ENCODE assay signal across 10 cellular contexts in genomic region chr1:86757272-86757984, GRCh38. TPM values are rescaled to one million over a fixed set of nuclear protein-coding genes. Genes with fewer than 3 reads are reported as not detected.
DNase-seq lines count a peak whose midpoint lies in the region; ATAC-seq and TF ChIP-seq lines count a peak whose summit lies in the region.
"Had no signal": no experiment of that assay in that cellular context is flagged by ENCODE, and none has a peak within 500 bp of the region (broad histone marks: within the 10 kb centered on the region; RNA-seq: fewer than 3 reads in every experiment).

No MANE protein-coding gene starts in this region.

- H3K9me2 ChIP-seq in GM23248 (ENCODE audit: insufficient read depth) (no peaks in the 10 kb centered on the region), hepatocyte (replicated peaks; ENCODE audit: insufficient read depth) (no peaks in the 10 kb centered on the region), OCI-LY7 (ENCODE audit: insufficient read depth, low read length) (no peaks in the 10 kb centered on the region)

- WGBS in GM23248 (ENCODE audit: low coverage in 1 of 2, low lambda C conversion rate in 2 of 2, missing lambda C conversion rate in 2 of 2), 2 experiments = 2% methylated on average over 14 of the region's 14 CpGs
- 79% methylated on average over 14 of the region's 14 CpGs for WGBS in hepatocyte (ENCODE audit: low lambda C conversion rate, missing lambda C conversion rate)

- peak overlapping the region; percentile 61 for H3K9ac ChIP-seq in GM23248
- no peak overlapping the region for H3K9ac ChIP-seq in stomach smooth muscle (ENCODE audit: low read length in 2 of 2)

- peak overlapping the region; percentile 71 for H3K27ac ChIP-seq in GM23248
- H3K27ac ChIP-seq in hepatocyte = peak overlapping the region; percentile 65
- H3K27ac ChIP-seq in stomach smooth muscle (ENCODE audit: low read length) = peak overlapping the region; percentile 46
- no peak overlapping the region for H3K27ac ChIP-seq in OCI-LY7 (ENCODE audit: low read depth, low read length, poor library complexity, severe bottlenecking)

- H3K4me1 Mint-ChIP-seq in activated T-cell treated with anti-CD3 and anti-CD28 coated beads, Interleukin-2, amount 50 U/mL, for 4 hours (ENCODE audit: low read depth) = peaks cover 3% of the 10 kb centered on the region

- peaks cover 15% of the 10 kb centered on the region for H3K4me1 ChIP-seq in GM23248 (ENCODE audit: insufficient read depth)
- H3K4me1 ChIP-seq in hepatocyte (ENCODE audit: insufficient read depth) = peaks cover 14% of the 10 kb centered on the region
- H3K4me1 ChIP-seq in stomach smooth muscle (ENCODE audit: control insufficient read depth, insufficient read depth, low read length) = peaks cover 3% of the 10 kb centered on the region
- peaks cover 43% of the 10 kb centered on the region for H3K4me1 ChIP-seq in OCI-LY7 (ENCODE audit: insufficient read depth, low read length, poor library complexity, severe bottlenecking)

- no peaks in the 10 kb centered on the region for H3K9me3 ChIP-seq in GM23248 (ENCODE audit: low read depth)
- no peaks in the 10 kb centered on the region for H3K9me3 ChIP-seq in hepatocyte (ENCODE audit: low read depth)
- H3K9me3 ChIP-seq in stomach smooth muscle (ENCODE audit: control insufficient read depth in 2 of 2, low read length in 2 of 2) = no peaks in the 10 kb centered on the region
- peaks cover 7% of the 10 kb centered on the region; the same call in 1 of the 2 replicates for H3K9me3 ChIP-seq in OCI-LY7 (ENCODE audit: low read length)

- BruUV-seq in OCI-LY7 (replicated peaks; lab: Mats Ljungman, UMichigan) = no TSS peak

- H3K4me2 ChIP-seq in GM23248 (ENCODE audit: unreplicated experiment) (peak overlapping the region; percentile 72), hepatocyte (peak overlapping the region; percentile 7), OCI-LY7 (ENCODE audit: low read length) (no peak overlapping the region)

- ATAC-seq in activated T-cell treated with anti-CD3 and anti-CD28 coated beads, Interleukin-2, amount 50 U/mL, for 4 hours = no peak
- ATAC-seq: sciatic nerve had no signal

- peaks cover 4% of the 10 kb centered on the region for H3K9me3 Mint-ChIP-seq in activated T-cell treated with anti-CD3 and anti-CD28 coated beads, Interleukin-2, amount 50 U/mL, for 4 hours

- peaks cover 19% of the 10 kb centered on the region for H3F3A ChIP-seq in GM23248 (ENCODE audit: insufficient read depth)

- TF ChIP-seq CTCF in WI38 (IDR thresholded peaks at IDR 0.05; ENCODE audit: low read depth, low read length) (no peak), hepatocyte (IDR thresholded peaks at IDR 0.05; ENCODE audit: poor library complexity) (no peak), OCI-LY7 (conservative IDR thresholded peaks at IDR 0.05; ENCODE audit: low read length) (no peak)

- H4K20me1 ChIP-seq in GM23248 (ENCODE audit: insufficient read depth) = no peaks in the 10 kb centered on the region
- no peaks in the 10 kb centered on the region for H4K20me1 ChIP-seq in hepatocyte (ENCODE audit: insufficient read depth, poor library complexity, severe bottlenecking)
- H4K20me1 ChIP-seq in OCI-LY7 (ENCODE audit: insufficient read depth, low read length) = no peaks in the 10 kb centered on the region

- CTCF ChIA-PET in OCI-LY7 (lab: Charles Lee; ENCODE audit: unreplicated experiment) = no interaction called here

- peak overlapping the region; percentile 60 for H3K4me3 ChIP-seq in GM23248
- 0 out of 2 replicates have a peak overlapping the region, but pooled peaks have one; percentile 5 for H3K4me3 ChIP-seq in WI38 (ENCODE audit: low read depth, low read length)
- no peak overlapping the region for H3K4me3 ChIP-seq in hepatocyte
- H3K4me3 ChIP-seq in stomach smooth muscle (ENCODE audit: low read length in 2 of 2) = peak overlapping the region in 1 of 2 donors; percentile 8
- H3K4me3 ChIP-seq in OCI-LY7 (ENCODE audit: low read depth, low read length, poor library complexity, severe bottlenecking) = no peak overlapping the region

- no peak overlapping the region for H3K4me3 Mint-ChIP-seq in activated T-cell treated with anti-CD3 and anti-CD28 coated beads, Interleukin-2, amount 50 U/mL, for 4 hours
- H3K4me3 Mint-ChIP-seq: IgD-negative memory B cell had no signal

- no peaks in the 10 kb centered on the region for H3K36me3 ChIP-seq in GM23248 (ENCODE audit: low read depth)
- no peaks in the 10 kb centered on the region for H3K36me3 ChIP-seq in hepatocyte (replicated peaks; ENCODE audit: insufficient read depth, low read depth)
- H3K36me3 ChIP-seq in stomach smooth muscle (ENCODE audit: control insufficient read depth in 2 of 2, insufficient read depth in 2 of 2, low read length in 2 of 2) = no peaks in the 10 kb centered on the region
- H3K36me3 ChIP-seq in OCI-LY7 (ENCODE audit: insufficient read depth, low read length) = 0 out of 2 replicates have a peak, but pooled peaks cover 4% of the 10 kb centered on the region

- intact Hi-C loops in OCI-LY7 (cut with micrococcal nuclease; ENCODE audit: unreplicated experiment) = no loop called here

- POLR2A ChIA-PET in OCI-LY7 (lab: Charles Lee) = interaction anchor here (0.7 to 2.0 kb wide), 4 partner anchors 11 to 183 kb away, joined by 3 to 8 read pairs (median 6); no protein-coding TSS in a partner anchor

- DNase-seq in GM23248 (peak; percentile 87), hepatocyte (ENCODE audit: low spot score) (peak; percentile 39), GOT3 (lab: John Stamatoyannopoulos, UW) (no peak), OCI-LY7 (ENCODE audit: low spot score) (no peak)
- DNase-seq in activated CD4-positive, alpha-beta T cell treated with anti-CD3 and anti-CD28 coated beads, Interleukin-2, amount 50 U/mL, for 1 hour = no peak
- no peak for DNase-seq in activated T-cell treated with anti-CD3 and anti-CD28 coated beads, Interleukin-2, amount 50 U/mL, for 4 hours

- H3K27me3 Mint-ChIP-seq in activated T-cell treated with anti-CD3 and anti-CD28 coated beads, Interleukin-2, amount 50 U/mL, for 4 hours (ENCODE audit: low read depth) = peaks cover 14% of the 10 kb centered on the region

- H3K27me3 ChIP-seq in GM23248 (replicated peaks; ENCODE audit: insufficient read depth) (no peaks in the 10 kb centered on the region), hepatocyte (no peaks in the 10 kb centered on the region), stomach smooth muscle (ENCODE audit: control insufficient read depth in 1 of 2, insufficient read depth in 2 of 2, low read length in 2 of 2) (no peaks in the 10 kb centered on the region)

- no peaks in the 10 kb centered on the region for H3K79me2 ChIP-seq in GM23248 (ENCODE audit: insufficient read depth)
- H3K79me2 ChIP-seq in hepatocyte = no peaks in the 10 kb centered on the region
- H3K79me2 ChIP-seq in OCI-LY7 (ENCODE audit: insufficient read depth, low read depth, low read length) = no peaks in the 10 kb centered on the region

- in situ Hi-C loops in GM23248 (cut with MboI) = no loop called here

- no peaks in the 10 kb centered on the region for H3K36me3 Mint-ChIP-seq in activated T-cell treated with anti-CD3 and anti-CD28 coated beads, Interleukin-2, amount 50 U/mL, for 4 hours (ENCODE audit: insufficient read depth)
- H3K36me3 Mint-ChIP-seq: IgD-negative memory B cell had no signal

- peak overlapping the region; percentile 88 for H2AFZ ChIP-seq in GM23248
- no peak overlapping the region for H2AFZ ChIP-seq in hepatocyte
- no peak overlapping the region for H2AFZ ChIP-seq in OCI-LY7 (ENCODE audit: low read length)

RNA-seq across cellular contexts. Expression of gene SH3GLB1, which starts 53.1 kb away (rescaled TPM):
- total RNA-seq in GM23248 (2014; rRNA removed; shearing (Covaris generic)) = 36.0 and 47.6 TPM in 2 replicates
- polyA plus RNA-seq in GM23248 (2016; fragmentation: Nextera tagmentation; extraction: Ambion mirVana) = 126 and 131 TPM in 2 replicates
- 55.1 and 59.3 TPM in 2 replicates for total RNA-seq in hepatocyte
- 84.6 and 89.1 TPM in 2 replicates for polyA plus RNA-seq in hepatocyte
- 17.7 and 18.9 TPM in 2 replicates for total RNA-seq in OCI-LY7 (2014; rRNA removed; shearing (Covaris generic))
- 37.5 and 39.7 TPM in 2 replicates for total RNA-seq in OCI-LY7 (2022)
- 10 to 100 TPM; 40.8 to 51.1 (median 42.1) TPM for total RNA-seq in activated T-cell treated with anti-CD3 and anti-CD28 coated beads, Interleukin-2, amount 50 U/mL, for 4 hours

Comparison
In these comparisons a context has a peak if more than half of its experiments do, and no peak if none do; other contexts are left out.
1. DNase-seq: peak in GM23248 (single experiment) and hepatocyte (single experiment); none in GOT3 (single experiment), OCI-LY7 (single experiment), activated CD4-positive, alpha-beta T cell treated with anti-CD3 and anti-CD28 coated beads, Interleukin-2, amount 50 U/mL, for 1 hour (single experiment) and activated T-cell treated with anti-CD3 and anti-CD28 coated beads, Interleukin-2, amount 50 U/mL, for 4 hours (single experiment).
2. H3K4me3 ChIP-seq: peak in GM23248 (single experiment) and WI38 (single experiment); none in hepatocyte (single experiment) and OCI-LY7 (single experiment).